ENCODE assay signal across 6 cellular contexts in genomic region chr11:62592216-62592815, GRCh38. TPM values are rescaled to one million over a fixed set of nuclear protein-coding genes. Genes with fewer than 3 reads are reported as not detected.
DNase-seq lines count a peak whose midpoint lies in the region; ATAC-seq, FAIRE-seq and TF ChIP-seq lines count a peak whose summit lies in the region.

No MANE protein-coding gene starts in this region.

- TF ChIP-seq RAD21 in A549 (conservative IDR thresholded peaks at IDR 0.05 in 1 of 2, IDR thresholded peaks at IDR 0.05 in 1 of 2): no peak

- peaks cover 26% of the 10 kb centered on the region for H3F3A ChIP-seq in MM.1S (ENCODE audit: insufficient read depth, low read length)

- H3K27ac ChIP-seq in A549 (peak overlapping the region; percentile 80 to 90), MM.1S (ENCODE audit: low read length) (peak overlapping the region; percentile 81), stomach smooth muscle (ENCODE audit: low read length) (peak overlapping the region; percentile 96)

- H4K20me1 ChIP-seq in MM.1S (ENCODE audit: insufficient read depth, low read length): no peaks in the 10 kb centered on the region

- TF ChIP-seq POLR2A in A549 (IDR thresholded peaks at IDR 0.05; ENCODE audit: low read length): no peak

- WGBS in A549 (ENCODE audit: missing lambda C conversion rate): 47% methylated on average over 11 of the region's 11 CpGs

- no peak for FAIRE-seq in A549 (lab: Jason Lieb, UNC)

- peak overlapping the region; percentile 29 for H2AFZ ChIP-seq in MM.1S (ENCODE audit: low read length)

- TF ChIP-seq CTCF in A549 (IDR thresholded peaks at IDR 0.05) (no peak), MM.1S (IDR thresholded peaks at IDR 0.05; ENCODE audit: low read length) (no peak), fibroblast of pulmonary artery (IDR thresholded peaks at IDR 0.05; ENCODE audit: low read length, missing control alignments) (no peak)

- peak overlapping the region; percentile 79 for H3K4me3 ChIP-seq in A549
- peak overlapping the region; percentile 58 for H3K4me3 ChIP-seq in MM.1S (ENCODE audit: low read length)
- peak overlapping the region; percentile 82 for H3K4me3 ChIP-seq in fibroblast of pulmonary artery (replicated peaks; ENCODE audit: low read depth, low read length)
- H3K4me3 ChIP-seq in stomach smooth muscle (ENCODE audit: low read length in 2 of 2): peak overlapping the region; percentile 62 to 87

- H3K9ac ChIP-seq in MM.1S (ENCODE audit: low read length) (peak overlapping the region; percentile 70), stomach smooth muscle (ENCODE audit: low read length in 2 of 2) (peak overlapping the region; percentile 67 to 91)

- peak; percentile 5 to 10; a peak in 4 of 6 replicates for ATAC-seq in A549

- H3K27me3 ChIP-seq in MM.1S (replicated peaks; ENCODE audit: insufficient read depth, low read length) (no peaks in the 10 kb centered on the region), stomach smooth muscle (ENCODE audit: control insufficient read depth in 1 of 2, insufficient read depth in 2 of 2, low read length in 2 of 2) (no peaks in the 10 kb centered on the region)

- DNase-seq in A549 (ENCODE audit: low read depth in 1 of 2, low spot score in 1 of 2) (no peak), MM.1S (no peak), fibroblast of pulmonary artery (ENCODE audit: low read depth) (no peak), NCI-H128 (lab: John Stamatoyannopoulos, UW; ENCODE audit: unreplicated experiment) (no peak), H4 (ENCODE audit: low spot score) (no peak)

- POLR2A ChIA-PET in A549 (lab: Yijun Ruan, JAX): interaction anchor here (0.9 to 3.8 kb wide), 40 partner anchors 8 to 625 kb away, joined by 3 to 93 read pairs (median 8); partner anchors contain the start of genes AHNAK, B3GAT3, C11orf98 and CSKMT

- H3K9me3 ChIP-seq in A549 (no peaks in the 10 kb centered on the region), MM.1S (replicated peaks; ENCODE audit: insufficient read depth, low read length) (no peaks in the 10 kb centered on the region), stomach smooth muscle (ENCODE audit: control insufficient read depth in 2 of 2, low read length in 2 of 2) (no peaks in the 10 kb centered on the region)

- H3K36me3 ChIP-seq in MM.1S (replicated peaks; ENCODE audit: insufficient read depth, low read length): peaks cover 14% of the 10 kb centered on the region; the same call in 1 of the 2 replicates
- peaks cover 39 to 46% of the 10 kb centered on the region in 2 donors for H3K36me3 ChIP-seq in stomach smooth muscle (ENCODE audit: control insufficient read depth in 2 of 2, insufficient read depth in 2 of 2, low read length in 2 of 2)

- CTCF ChIA-PET in A549 (lab: Yijun Ruan, JAX): interaction anchor here (0.6 to 4.9 kb wide), 24 partner anchors 9 to 270 kb away, joined by 3 to 32 read pairs (median 5); partner anchors contain the start of genes B3GAT3, EML3, MTA2 and ROM1

- H3K9me2 ChIP-seq in MM.1S (replicated peaks; ENCODE audit: insufficient read depth, low read length): no peaks in the 10 kb centered on the region

- H3K4me1 ChIP-seq in A549 (peaks cover 48% of the 10 kb centered on the region), MM.1S (ENCODE audit: low read length) (peaks cover 15% of the 10 kb centered on the region), stomach smooth muscle (ENCODE audit: control insufficient read depth, insufficient read depth, low read length) (peaks cover 27% of the 10 kb centered on the region)

- H3K79me2 ChIP-seq in MM.1S (ENCODE audit: low read length): peaks cover 43% of the 10 kb centered on the region

- TF ChIP-seq EP300 in A549 (IDR thresholded peaks at IDR 0.05): no peak

- peak overlapping the region; percentile 90 for H3K4me2 ChIP-seq in A549
- H3K4me2 ChIP-seq in MM.1S (ENCODE audit: low read depth, low read length): peak overlapping the region; percentile 80

TF ChIP-seq in A549, 52 proteins besides CTCF, POLR2A, EP300 and RAD21:
- TF ChIP-seq ATOH8 (CRISPR knock-in tag; IDR thresholded peaks at IDR 0.05; ENCODE audit: low read depth): no peak
- TF ChIP-seq GATA3 (IDR thresholded peaks at IDR 0.05; ENCODE audit: borderline replicate concordance): no peak
- no peak for TF ChIP-seq FOSL2 (IDR thresholded peaks at IDR 0.05)
- TF ChIP-seq FOSL2 (CRISPR knock-in tag; IDR thresholded peaks at IDR 0.05): no peak
- no peak for TF ChIP-seq KDM1A (IDR thresholded peaks at IDR 0.05; ENCODE audit: low read depth)
- no peak for TF ChIP-seq MAFK (IDR thresholded peaks at IDR 0.05; ENCODE audit: partially characterized antibody)
- no peak for TF ChIP-seq JUNB (IDR thresholded peaks at IDR 0.05)

RNA-seq across cellular contexts. Expression of gene TUT1, which starts 1.0 kb away (rescaled TPM):
- polyA plus RNA-seq in A549 (2011; rRNA removed): 12.9 and 15.5 TPM in 2 replicates
- polyA plus RNA-seq in A549 (2012; cell fraction: cytosol; rRNA removed): 8.9 and 9.9 TPM in 2 replicates
- 30.4 and 31.6 TPM in 2 replicates for polyA plus RNA-seq in A549 (2012; cell fraction: nucleus; rRNA removed)
- polyA plus RNA-seq in A549 (2017; fragmentation: RNase III; extraction: RNeasy Plus Mini Kit Qiagen cat#74134 plus additional on column Dnase treatment): 9.9 to 11.7 TPM (median 11.1 TPM) in 3 replicates
- polyA minus RNA-seq in A549 (2011; rRNA and poly(A)+ RNA removed): 9.4 and 11.7 TPM in 2 replicates
- 2.3 and 5.4 TPM in 2 replicates for total RNA-seq in H4 (2014; rRNA removed; shearing (Covaris generic))

RNA-seq across cellular contexts. Expression of gene MTA2, which starts 9.3 kb away (rescaled TPM):
- polyA plus RNA-seq in A549 (2011; rRNA removed) (21.8 and 44.3 TPM in 2 replicates), A549 (2017; fragmentation: RNase III; extraction: RNeasy Plus Mini Kit Qiagen cat#74134 plus additional on column Dnase treatment) (79.3 to 85.0 TPM (median 84.5 TPM) in 3 replicates)
- 12.5 and 16.1 TPM in 2 replicates for polyA plus RNA-seq in A549 (2012; cell fraction: cytosol; rRNA removed)
- polyA plus RNA-seq in A549 (2012; cell fraction: nucleus; rRNA removed): 25.7 and 48.5 TPM in 2 replicates
- 74.7 and 80.5 TPM in 2 replicates for polyA minus RNA-seq in A549 (2011; rRNA and poly(A)+ RNA removed)
- 96.1 and 108 TPM in 2 replicates for total RNA-seq in H4 (2014; rRNA removed; shearing (Covaris generic))

RNA-seq across cellular contexts. Expression of gene EEF1G, which starts 18.6 kb away (rescaled TPM):
- polyA plus RNA-seq in A549 (2011; rRNA removed) (1,728 and 1,795 TPM in 2 replicates), A549 (2017; fragmentation: RNase III; extraction: RNeasy Plus Mini Kit Qiagen cat#74134 plus additional on column Dnase treatment) (1,570 to 1,588 TPM (median 1,580 TPM) in 3 replicates)
- polyA plus RNA-seq in A549 (2012; cell fraction: cytosol; rRNA removed): 1,512 and 1,621 TPM in 2 replicates
- 865 and 1,060 TPM in 2 replicates for polyA plus RNA-seq in A549 (2012; cell fraction: nucleus; rRNA removed)
- 1,998 and 2,695 TPM in 2 replicates for polyA minus RNA-seq in A549 (2011; rRNA and poly(A)+ RNA removed)
- total RNA-seq in H4 (2014; rRNA removed; shearing (Covaris generic)): 1,742 and 1,908 TPM in 2 replicates

RNA-seq across cellular contexts. Expression of gene EML3, which starts 20.3 kb away (rescaled TPM):
- polyA plus RNA-seq in A549 (2011; rRNA removed): 15.2 and 19.7 TPM in 2 replicates
- 16.7 and 22.6 TPM in 2 replicates for polyA plus RNA-seq in A549 (2012; cell fraction: cytosol; rRNA removed)
- polyA plus RNA-seq in A549 (2012; cell fraction: nucleus; rRNA removed): 124 and 129 TPM in 2 replicates
- 21.4 to 28.0 TPM (median 27.2 TPM) in 3 replicates for polyA plus RNA-seq in A549 (2017; fragmentation: RNase III; extraction: RNeasy Plus Mini Kit Qiagen cat#74134 plus additional on column Dnase treatment)
- polyA minus RNA-seq in A549 (2011; rRNA and poly(A)+ RNA removed): 15.4 and 16.7 TPM in 2 replicates
- total RNA-seq in H4 (2014; rRNA removed; shearing (Covaris generic)): 10.1 and 13.8 TPM in 2 replicates

RNA-seq across cellular contexts. Expression of gene ROM1, which starts 20.7 kb away (rescaled TPM):
- polyA plus RNA-seq in A549 (2011; rRNA removed) (0.92 and 1.6 TPM in 2 replicates), A549 (2017; fragmentation: RNase III; extraction: RNeasy Plus Mini Kit Qiagen cat#74134 plus additional on column Dnase treatment) (2.8 to 3.7 TPM (median 3.2 TPM) in 3 replicates)
- 2.0 and 2.4 TPM in 2 replicates for polyA plus RNA-seq in A549 (2012; cell fraction: cytosol; rRNA removed)
- 1.7 and 1.8 TPM in 2 replicates for polyA plus RNA-seq in A549 (2012; cell fraction: nucleus; rRNA removed)
- 0.24 and 0.37 TPM in 2 replicates for polyA minus RNA-seq in A549 (2011; rRNA and poly(A)+ RNA removed)
- 4.2 and 11.4 TPM in 2 replicates for total RNA-seq in H4 (2014; rRNA removed; shearing (Covaris generic))
